ENCODE assay signal across 8 cellular contexts in the genomic region with DNA sequence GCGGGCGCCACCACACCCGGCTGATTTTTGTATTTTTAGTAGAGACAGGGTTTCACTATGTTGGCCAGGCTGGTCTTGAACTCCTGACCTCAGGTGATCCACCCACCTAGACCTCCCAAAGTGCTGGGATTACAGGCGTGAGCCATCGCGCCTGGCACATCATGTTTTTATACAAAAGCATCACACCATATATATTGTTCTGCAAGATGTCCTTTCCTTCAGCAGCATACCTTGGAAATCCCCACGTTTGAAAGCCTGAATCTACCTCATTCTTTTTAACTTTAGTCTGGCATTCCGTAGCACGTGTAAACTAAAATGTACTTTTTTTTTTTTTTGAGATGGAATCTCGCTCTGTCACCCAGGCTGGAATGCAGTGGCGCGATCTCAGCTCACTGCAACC. TPM values are rescaled to one million over a fixed set of nuclear protein-coding genes. Genes with fewer than 3 reads are reported as not detected.
DNase-seq lines count a peak whose midpoint lies in the region; ATAC-seq and TF ChIP-seq lines count a peak whose summit lies in the region.
"Not testable (repeated sequence)": the region's sequence is repeated elsewhere in the genome, so short reads cannot be mapped to it uniquely, and the experiment has no call there.

No MANE protein-coding gene starts in this region.

- H3K4me1 Mint-ChIP-seq in CD4-positive, alpha-beta memory T cell, result peaks cover 58 to 92% (median 78%) of the 10 kb centered on the region in 4 donors
- H3K4me1 Mint-ChIP-seq in activated CD4-positive, alpha-beta T cell treated with anti-CD3 and anti-CD28 coated beads, Interleukin-2, amount 10 ng/mL, durations not matched to agents 7 days and 5 days, result peaks cover 84% of the 10 kb centered on the region
- peaks cover 69% of the 10 kb centered on the region for H3K4me1 Mint-ChIP-seq in activated T-helper 2 cell treated with anti-CD3 and anti-CD28 coated beads, Interferon-gamma antibody, Interleukin-2, Interleukin-4, amounts not matched to agents 10 μg/mL and 5 μg/mL and 100 μg/mL, durations not matched to agents 14 hours and 24 hours and 36 hours (ENCODE audit: low read depth)
- peaks cover 74% of the 10 kb centered on the region for H3K4me1 Mint-ChIP-seq in activated naive CD8-positive, alpha-beta T cell treated with anti-CD3 and anti-CD28 coated beads for 36 hours
- H3K4me1 Mint-ChIP-seq in effector memory CD8-positive, alpha-beta T cell (ENCODE audit: low read depth in 2 of 2), result peaks cover 66 to 69% of the 10 kb centered on the region in 2 donors
- H3K4me1 Mint-ChIP-seq in natural killer cell, result peaks cover 35 to 57% of the 10 kb centered on the region in 2 donors

- H3K36me3 ChIP-seq in CD4-positive, alpha-beta memory T cell (ENCODE audit: insufficient read depth, low read length); Panc1 (ENCODE audit: control insufficient read depth, insufficient read depth, low read length); vagina: not testable (repeated sequence)

- not testable (repeated sequence) for TF ChIP-seq POLR2A in vagina (IDR thresholded peaks at IDR 0.05)

- H3K27me3 ChIP-seq in CD4-positive, alpha-beta memory T cell (ENCODE audit: insufficient read depth, low read length); Panc1 (ENCODE audit: control insufficient read depth, insufficient read depth, low read length); vagina: not testable (repeated sequence)

- H3K9me3 ChIP-seq in CD4-positive, alpha-beta memory T cell (ENCODE audit: control insufficient read depth in 1 of 2, low read length in 2 of 2); Panc1 (ENCODE audit: control insufficient read depth, insufficient read depth, low read depth, low read length); vagina: not testable (repeated sequence)

- TF ChIP-seq CTCF in Panc1 (IDR thresholded peaks at IDR 0.05); natural killer cell (IDR thresholded peaks at IDR 0.05); vagina (IDR thresholded peaks at IDR 0.05): not testable (repeated sequence)

- ATAC-seq in Panc1; effector memory CD8-positive, alpha-beta T cell (replicated peaks); natural killer cell: not testable (repeated sequence)

- not testable (repeated sequence) for H3K36me3 Mint-ChIP-seq in CD4-positive, alpha-beta memory T cell; activated CD4-positive, alpha-beta T cell treated with anti-CD3 and anti-CD28 coated beads, Interleukin-2, amount 10 ng/mL, durations not matched to agents 7 days and 5 days (ENCODE audit: low read depth); activated T-helper 2 cell treated with anti-CD3 and anti-CD28 coated beads, Interferon-gamma antibody, Interleukin-2, Interleukin-4, amounts not matched to agents 10 μg/mL and 5 μg/mL and 100 μg/mL, durations not matched to agents 14 hours and 24 hours and 36 hours (ENCODE audit: low read depth); activated naive CD8-positive, alpha-beta T cell treated with anti-CD3 and anti-CD28 coated beads for 36 hours; natural killer cell
- peaks cover 57% of the 10 kb centered on the region for H3K36me3 Mint-ChIP-seq in effector memory CD8-positive, alpha-beta T cell (ENCODE audit: insufficient read depth)

- H3K27ac Mint-ChIP-seq in CD4-positive, alpha-beta memory T cell, result peak overlapping the region; percentile 90 to 100 (median 97)
- peak overlapping the region; percentile 73 for H3K27ac Mint-ChIP-seq in activated CD4-positive, alpha-beta T cell treated with anti-CD3 and anti-CD28 coated beads, Interleukin-2, amount 10 ng/mL, durations not matched to agents 7 days and 5 days
- peak overlapping the region; percentile 37 for H3K27ac Mint-ChIP-seq in activated T-helper 2 cell treated with anti-CD3 and anti-CD28 coated beads, Interferon-gamma antibody, Interleukin-2, Interleukin-4, amounts not matched to agents 10 μg/mL and 5 μg/mL and 100 μg/mL, durations not matched to agents 14 hours and 24 hours and 36 hours
- H3K27ac Mint-ChIP-seq in activated naive CD8-positive, alpha-beta T cell treated with anti-CD3 and anti-CD28 coated beads for 36 hours, result peak overlapping the region; percentile 82
- H3K27ac Mint-ChIP-seq in effector memory CD8-positive, alpha-beta T cell, result peak overlapping the region; percentile 99
- peak overlapping the region; percentile 20 to 36 for H3K27ac Mint-ChIP-seq in natural killer cell

- H3K27me3 Mint-ChIP-seq in CD4-positive, alpha-beta memory T cell; activated CD4-positive, alpha-beta T cell treated with anti-CD3 and anti-CD28 coated beads, Interleukin-2, amount 10 ng/mL, durations not matched to agents 7 days and 5 days; activated T-helper 2 cell treated with anti-CD3 and anti-CD28 coated beads, Interferon-gamma antibody, Interleukin-2, Interleukin-4, amounts not matched to agents 10 μg/mL and 5 μg/mL and 100 μg/mL, durations not matched to agents 14 hours and 24 hours and 36 hours (ENCODE audit: low read depth); activated naive CD8-positive, alpha-beta T cell treated with anti-CD3 and anti-CD28 coated beads for 36 hours; effector memory CD8-positive, alpha-beta T cell; natural killer cell (ENCODE audit: low read depth in 2 of 2): not testable (repeated sequence)

- H3K4me1 ChIP-seq in CD4-positive, alpha-beta memory T cell (ENCODE audit: insufficient read depth, low read length), result peaks cover 85% of the 10 kb centered on the region
- H3K4me1 ChIP-seq in Panc1 (ENCODE audit: control insufficient read depth, insufficient read depth, low read length), result peaks cover 49% of the 10 kb centered on the region
- H3K4me1 ChIP-seq in vagina, result not testable (repeated sequence)

- DNase-seq in CD4-positive, alpha-beta memory T cell, result peak in 1 of 5 donors; percentile 56
- not testable (repeated sequence) for DNase-seq in Panc1 (ENCODE audit: low read depth, low spot score); activated CD4-positive, alpha-beta T cell treated with anti-CD3 and anti-CD28 coated beads, Interleukin-2, amount 10 ng/mL, durations not matched to agents 7 days and 5 days; activated T-helper 2 cell treated with anti-CD3 and anti-CD28 coated beads, Interferon-gamma antibody, Interleukin-2, Interleukin-4, amounts not matched to agents 10 μg/mL and 5 μg/mL and 100 μg/mL, durations not matched to agents 14 hours and 24 hours and 36 hours (ENCODE audit: low spot score); activated naive CD8-positive, alpha-beta T cell treated with anti-CD3 and anti-CD28 coated beads for 36 hours; effector memory CD8-positive, alpha-beta T cell; natural killer cell; vagina (ENCODE audit: extremely low spot score in 2 of 2)

- POLR2A ChIA-PET in CD4-positive, alpha-beta memory T cell (lab: Charles Lee; ENCODE audit: partially characterized antibody), result interaction anchor here (1.7 to 21.7 kb wide), 6 partner anchors 11 to 54 kb away, joined by 13 to 1317 read pairs (median 29); a partner anchor contains a TSS
- POLR2A ChIA-PET in Panc1 (lab: Charles Lee), result not testable (repeated sequence)
- POLR2A ChIA-PET in activated CD4-positive, alpha-beta T cell treated with anti-CD3 and anti-CD28 coated beads, Interleukin-2, amount 10 ng/mL, durations not matched to agents 7 days and 5 days (lab: Charles Lee), result interaction anchor here (0.6 kb wide), 1 partner anchor 84 kb away, joined by 4 read pairs; no protein-coding TSS in a partner anchor

- not testable (repeated sequence) for H3K27ac ChIP-seq in CD4-positive, alpha-beta memory T cell (ENCODE audit: low read depth, low read length)
- peak overlapping the region; percentile 68; the same call in 1 of the 2 replicates for H3K27ac ChIP-seq in Panc1 (ENCODE audit: low read length)
- peak overlapping the region; percentile 47 for H3K27ac ChIP-seq in vagina

- in situ Hi-C loops in Panc1 (cut with HindIII; ENCODE audit: low pct_unique_long_range_greater_than_20kb, low sequenced_read_pairs), result not testable (repeated sequence)

- CTCF ChIA-PET in CD4-positive, alpha-beta memory T cell (lab: Charles Lee; ENCODE audit: partially characterized antibody), result interaction anchor here (2.6 to 8.2 kb wide), 4 partner anchors 11 to 68 kb away, joined by 10 to 38 read pairs (median 24); no protein-coding TSS in a partner anchor
- CTCF ChIA-PET in Panc1 (lab: Charles Lee), result interaction anchor here (0.7 kb wide), 1 partner anchor 86 kb away, joined by 3 read pairs; no protein-coding TSS in a partner anchor
- CTCF ChIA-PET in activated CD4-positive, alpha-beta T cell treated with anti-CD3 and anti-CD28 coated beads, Interleukin-2, amount 10 ng/mL, durations not matched to agents 7 days and 5 days (lab: Charles Lee), result interaction anchor here (2.5 kb wide), 1 partner anchor 8 kb away, joined by 14 read pairs; no protein-coding TSS in a partner anchor

- intact Hi-C loops in CD4-positive, alpha-beta memory T cell (cut with micrococcal nuclease); Panc1 (cut with micrococcal nuclease; ENCODE audit: unreplicated experiment); activated T-helper 2 cell treated with anti-CD3 and anti-CD28 coated beads, Interferon-gamma antibody, Interleukin-2, Interleukin-4, amounts not matched to agents 10 μg/mL and 5 μg/mL and 100 μg/mL, durations not matched to agents 14 hours and 24 hours and 36 hours (cut with micrococcal nuclease); natural killer cell (cut with micrococcal nuclease); vagina (cut with DNase I): not testable (repeated sequence)

- H3K9me3 Mint-ChIP-seq in CD4-positive, alpha-beta memory T cell; activated CD4-positive, alpha-beta T cell treated with anti-CD3 and anti-CD28 coated beads, Interleukin-2, amount 10 ng/mL, durations not matched to agents 7 days and 5 days; activated T-helper 2 cell treated with anti-CD3 and anti-CD28 coated beads, Interferon-gamma antibody, Interleukin-2, Interleukin-4, amounts not matched to agents 10 μg/mL and 5 μg/mL and 100 μg/mL, durations not matched to agents 14 hours and 24 hours and 36 hours; activated naive CD8-positive, alpha-beta T cell treated with anti-CD3 and anti-CD28 coated beads for 36 hours; effector memory CD8-positive, alpha-beta T cell; natural killer cell: not testable (repeated sequence)

- peak overlapping the region in 7 of 8 donors; percentile 29 to 70 (median 59) for H3K4me3 Mint-ChIP-seq in CD4-positive, alpha-beta memory T cell
- H3K4me3 Mint-ChIP-seq in activated CD4-positive, alpha-beta T cell treated with anti-CD3 and anti-CD28 coated beads, Interleukin-2, amount 10 ng/mL, durations not matched to agents 7 days and 5 days; activated T-helper 2 cell treated with anti-CD3 and anti-CD28 coated beads, Interferon-gamma antibody, Interleukin-2, Interleukin-4, amounts not matched to agents 10 μg/mL and 5 μg/mL and 100 μg/mL, durations not matched to agents 14 hours and 24 hours and 36 hours (ENCODE audit: low read depth); activated naive CD8-positive, alpha-beta T cell treated with anti-CD3 and anti-CD28 coated beads for 36 hours; natural killer cell: not testable (repeated sequence)
- peak overlapping the region; percentile 55 to 63 for H3K4me3 Mint-ChIP-seq in effector memory CD8-positive, alpha-beta T cell

- not testable (repeated sequence) for H3K4me3 ChIP-seq in CD4-positive, alpha-beta memory T cell (ENCODE audit: low read length in 2 of 2); Panc1 (ENCODE audit: low read depth in 2 of 2, low read length in 2 of 2); vagina

- BruUV-seq in Panc1 (replicated peaks; lab: Mats Ljungman, UMichigan), result not testable (repeated sequence)

RNA-seq across cellular contexts. Expression of a gene that starts 42.9 kb away (rescaled TPM):
- 100 to 1,000 TPM; 516 to 550 TPM for total RNA-seq in CD4-positive, alpha-beta memory T cell
- polyA plus RNA-seq in CD4-positive, alpha-beta memory T cell, result 100 to 1,000 TPM in 1 of 2 donors, 10 to 100 TPM in 1; 95.4 to 205 TPM
- 361 TPM for total RNA-seq in Panc1 (2021; ENCODE audit: unreplicated experiment)
- 215 TPM for polyA plus RNA-seq in Panc1 (2012; ENCODE audit: insufficient read length)
- total RNA-seq in activated CD4-positive, alpha-beta T cell treated with anti-CD3 and anti-CD28 coated beads, Interleukin-2, amount 10 ng/mL, durations not matched to agents 7 days and 5 days, result 100 to 1,000 TPM; 412 to 477 TPM
- total RNA-seq in activated T-helper 2 cell treated with anti-CD3 and anti-CD28 coated beads, Interferon-gamma antibody, Interleukin-2, Interleukin-4, amounts not matched to agents 10 μg/mL and 5 μg/mL and 100 μg/mL, durations not matched to agents 14 hours and 24 hours and 36 hours, result 43.8 and 53.3 TPM in 2 replicates
- total RNA-seq in activated naive CD8-positive, alpha-beta T cell treated with anti-CD3 and anti-CD28 coated beads for 36 hours, result 10 to 100 TPM; 77.2 to 83.8 TPM
- 10 to 100 TPM; 10.3 to 36.0 (median 28.2) TPM for total RNA-seq in natural killer cell
- 30.9 TPM for total RNA-seq in vagina

RNA-seq across cellular contexts. Expression of a gene that starts 43.4 kb away (rescaled TPM):
- total RNA-seq in CD4-positive, alpha-beta memory T cell, result 10 to 100 TPM; 13.3 to 13.8 TPM
- 10 to 100 TPM; 11.3 to 15.2 TPM for polyA plus RNA-seq in CD4-positive, alpha-beta memory T cell
- total RNA-seq in Panc1 (2021; ENCODE audit: unreplicated experiment), result 14.6 TPM
- polyA plus RNA-seq in Panc1 (2012; ENCODE audit: insufficient read length), result 19.1 TPM
- 10 to 100 TPM; 13.9 to 14.2 TPM for total RNA-seq in activated CD4-positive, alpha-beta T cell treated with anti-CD3 and anti-CD28 coated beads, Interleukin-2, amount 10 ng/mL, durations not matched to agents 7 days and 5 days
- total RNA-seq in activated T-helper 2 cell treated with anti-CD3 and anti-CD28 coated beads, Interferon-gamma antibody, Interleukin-2, Interleukin-4, amounts not matched to agents 10 μg/mL and 5 μg/mL and 100 μg/mL, durations not matched to agents 14 hours and 24 hours and 36 hours, result 10.2 and 10.5 TPM in 2 replicates
- total RNA-seq in activated naive CD8-positive, alpha-beta T cell treated with anti-CD3 and anti-CD28 coated beads for 36 hours, result 10 to 100 TPM; 11.2 to 12.0 TPM
- total RNA-seq in natural killer cell, result 10 to 100 TPM; 11.9 to 12.6 (median 12.1) TPM
- 13.3 TPM for total RNA-seq in vagina

RNA-seq across cellular contexts. Expression of a gene that starts 44.4 kb away (rescaled TPM):
- 10 to 100 TPM; 22.0 to 26.9 TPM for total RNA-seq in CD4-positive, alpha-beta memory T cell
- polyA plus RNA-seq in CD4-positive, alpha-beta memory T cell, result 10 to 100 TPM; 13.4 to 17.6 TPM
- 10.7 TPM for total RNA-seq in Panc1 (2021; ENCODE audit: unreplicated experiment)
- 6.8 TPM for polyA plus RNA-seq in Panc1 (2012; ENCODE audit: insufficient read length)
- 10 to 100 TPM; 14.6 to 18.4 TPM for total RNA-seq in activated CD4-positive, alpha-beta T cell treated with anti-CD3 and anti-CD28 coated beads, Interleukin-2, amount 10 ng/mL, durations not matched to agents 7 days and 5 days
- 11.3 and 11.9 TPM in 2 replicates for total RNA-seq in activated T-helper 2 cell treated with anti-CD3 and anti-CD28 coated beads, Interferon-gamma antibody, Interleukin-2, Interleukin-4, amounts not matched to agents 10 μg/mL and 5 μg/mL and 100 μg/mL, durations not matched to agents 14 hours and 24 hours and 36 hours
- total RNA-seq in activated naive CD8-positive, alpha-beta T cell treated with anti-CD3 and anti-CD28 coated beads for 36 hours, result 10 to 100 TPM; 13.0 to 14.5 TPM
- 10 to 100 TPM; 16.8 to 19.1 (median 18.9) TPM for total RNA-seq in natural killer cell
- 44.4 TPM for total RNA-seq in vagina

Comparison
In these comparisons a context has a peak if more than half of its experiments do, and no peak if none do; other contexts are left out.
1. H3K27ac Mint-ChIP-seq: peak in every context shown above with its lines; median percentile 99 in effector memory CD8-positive, alpha-beta T cell; 97 in CD4-positive, alpha-beta memory T cell; 82 in activated naive CD8-positive, alpha-beta T cell treated with anti-CD3 and anti-CD28 coated beads for 36 hours; 73 in activated CD4-positive, alpha-beta T cell treated with anti-CD3 and anti-CD28 coated beads, Interleukin-2, amount 10 ng/mL, durations not matched to agents 7 days and 5 days; 37 in activated T-helper 2 cell treated with anti-CD3 and anti-CD28 coated beads, Interferon-gamma antibody, Interleukin-2, Interleukin-4, amounts not matched to agents 10 μg/mL and 5 μg/mL and 100 μg/mL, durations not matched to agents 14 hours and 24 hours and 36 hours; 28 in natural killer cell.